ENCODE assay signal across 32 cellular contexts in genomic region chr1:55803429-55803828, GRCh38.
"Had no signal": no experiment of that assay in that cellular context is flagged by ENCODE, and none has a peak within 500 bp of the region (broad histone marks: within the 10 kb centered on the region; RNA-seq: fewer than 3 reads in every experiment).

No MANE protein-coding gene starts in this region.

- H3K27me3 ChIP-seq: body of pancreas, breast epithelium, MG63, SJCRH30 had no signal

- H3K36me3 ChIP-seq: breast epithelium, MG63, SJCRH30, WERI-Rb-1 had no signal

- H3K9me3 Mint-ChIP-seq: activated T-helper 2 cell treated with anti-CD3 and anti-CD28 coated beads, Interferon-gamma antibody, Interleukin-2, Interleukin-4, amounts not matched to agents 10 μg/mL and 5 μg/mL and 100 μg/mL, durations not matched to agents 14 hours and 24 hours and 36 hours had no signal

- H3K27ac ChIP-seq: body of pancreas, breast epithelium, SJCRH30, WERI-Rb-1 had no signal

- H3K4me3 Mint-ChIP-seq: activated CD4-positive, alpha-beta memory T cell treated with anti-CD3 and anti-CD28 coated beads, Interleukin-2, amount 10 ng/mL, durations not matched to agents 7 days and 5 days; activated CD8-positive, alpha-beta memory T cell treated with anti-CD3 and anti-CD28 coated beads, Interleukin-2, amount 10 ng/mL, durations not matched to agents 7 days and 5 days; activated naive CD4-positive, alpha-beta T cell treated with anti-CD3 and anti-CD28 coated beads, Interleukin-2, amount 50 U/mL, for 24 hours; activated naive CD8-positive, alpha-beta T cell treated with anti-CD3 and anti-CD28 coated beads, Interleukin-2, amount 10 ng/mL, durations not matched to agents 7 days and 5 days; activated T-cell treated with anti-CD3 and anti-CD28 coated beads, Interleukin-2, amount 50 U/mL, for 72 hours had no signal

- H3K27ac Mint-ChIP-seq: activated CD4-positive, alpha-beta memory T cell treated with anti-CD3 and anti-CD28 coated beads, Interleukin-2, amount 10 ng/mL, durations not matched to agents 7 days and 5 days; activated CD8-positive, alpha-beta memory T cell treated with anti-CD3 and anti-CD28 coated beads, Interleukin-2, amount 10 ng/mL, durations not matched to agents 7 days and 5 days; activated naive CD4-positive, alpha-beta T cell treated with anti-CD3 and anti-CD28 coated beads, Interleukin-2, amount 50 U/mL, for 24 hours; activated naive CD8-positive, alpha-beta T cell treated with anti-CD3 and anti-CD28 coated beads, Interleukin-2, amount 10 ng/mL, durations not matched to agents 7 days and 5 days; activated T-cell treated with anti-CD3 and anti-CD28 coated beads, Interleukin-2, amount 50 U/mL, for 72 hours; activated T-helper 2 cell treated with anti-CD3 and anti-CD28 coated beads, Interferon-gamma antibody, Interleukin-2, Interleukin-4, amounts not matched to agents 10 μg/mL and 5 μg/mL and 100 μg/mL, durations not matched to agents 14 hours and 24 hours and 36 hours had no signal

- H3K4me1 ChIP-seq: body of pancreas, breast epithelium, SJCRH30 had no signal

- DNase-seq: activated CD4-positive, alpha-beta memory T cell treated with anti-CD3 and anti-CD28 coated beads, Interleukin-2, amount 10 ng/mL, durations not matched to agents 7 days and 5 days; activated CD4-positive, alpha-beta T cell treated with anti-CD3 and anti-CD28 coated beads for 1 hour; activated CD4-positive, alpha-beta T cell treated with anti-CD3 and anti-CD28 coated beads for 48 hours; activated CD4-positive, CD25-positive, alpha-beta regulatory T cell; activated CD8-positive, alpha-beta memory T cell treated with anti-CD3 and anti-CD28 coated beads for 24 hours; activated CD8-positive, alpha-beta memory T cell treated with anti-CD3 and anti-CD28 coated beads, Interleukin-2, amount 10 ng/mL, durations not matched to agents 7 days and 5 days; activated CD8-positive, alpha-beta memory T cell treated with anti-CD3 and anti-CD28 coated beads, Interleukin-2, amount 50 U/mL, for 48 hours; activated gamma-delta T cell; activated naive CD4-positive, alpha-beta T cell treated with Interleukin-2 at 50 U/mL for 16 hours; activated naive CD8-positive, alpha-beta T cell treated with anti-CD3 and anti-CD28 coated beads, Interleukin-2, amount 10 ng/mL, durations not matched to agents 7 days and 5 days; activated T-cell treated with anti-CD3 and anti-CD28 coated beads, Interleukin-2, amount 50 U/mL, for 72 hours; body of pancreas; Karpas-422; MG63; NCI-H1048; NCI-H1105 treated with DMSO at 0.1 percent for 48 hours; NCI-H1436; NCI-H1694; NCI-H1930; NCI-H2107; NCI-H510A; NCI-H526; NCI-H774; SHP77; SJCRH30; T1000; WERI-Rb-1 had no signal

- H3K4me3 ChIP-seq: body of pancreas, breast epithelium, K562, MG63, SJCRH30 had no signal

- ATAC-seq: activated CD8-positive, alpha-beta memory T cell treated with anti-CD3 and anti-CD28 coated beads, Interleukin-2, amount 10 ng/mL, durations not matched to agents 7 days and 5 days; activated T-cell treated with anti-CD3 and anti-CD28 coated beads, Interleukin-2, amount 50 U/mL, for 72 hours; body of pancreas; K562; Panc1 had no signal

- H3K27me3 Mint-ChIP-seq: activated CD4-positive, alpha-beta memory T cell treated with anti-CD3 and anti-CD28 coated beads, Interleukin-2, amount 10 ng/mL, durations not matched to agents 7 days and 5 days; activated CD8-positive, alpha-beta memory T cell treated with anti-CD3 and anti-CD28 coated beads, Interleukin-2, amount 10 ng/mL, durations not matched to agents 7 days and 5 days had no signal

- H3K9me3 ChIP-seq: body of pancreas, breast epithelium had no signal

- H3K4me1 Mint-ChIP-seq: activated CD4-positive, alpha-beta memory T cell treated with anti-CD3 and anti-CD28 coated beads, Interleukin-2, amount 10 ng/mL, durations not matched to agents 7 days and 5 days; activated CD8-positive, alpha-beta memory T cell treated with anti-CD3 and anti-CD28 coated beads, Interleukin-2, amount 10 ng/mL, durations not matched to agents 7 days and 5 days; activated naive CD4-positive, alpha-beta T cell treated with anti-CD3 and anti-CD28 coated beads, Interleukin-2, amount 50 U/mL, for 24 hours; activated naive CD8-positive, alpha-beta T cell treated with anti-CD3 and anti-CD28 coated beads, Interleukin-2, amount 10 ng/mL, durations not matched to agents 7 days and 5 days had no signal

- H3K36me3 Mint-ChIP-seq: activated CD8-positive, alpha-beta memory T cell treated with anti-CD3 and anti-CD28 coated beads, Interleukin-2, amount 10 ng/mL, durations not matched to agents 7 days and 5 days; activated naive CD4-positive, alpha-beta T cell treated with anti-CD3 and anti-CD28 coated beads, Interleukin-2, amount 50 U/mL, for 24 hours; activated naive CD8-positive, alpha-beta T cell treated with anti-CD3 and anti-CD28 coated beads, Interleukin-2, amount 10 ng/mL, durations not matched to agents 7 days and 5 days had no signal
